25 cellular contexts compared by ENCODE assay signal in genomic region chr6:8321671-8322404, GRCh38.
"Had no signal": no experiment of that assay in that cellular context is flagged by ENCODE, and none has a peak within 500 bp of the region (broad histone marks: within the 10 kb centered on the region; RNA-seq: fewer than 3 reads in every experiment).

No MANE protein-coding gene starts in this region.

- H3K9me3 Mint-ChIP-seq: activated naive CD4-positive, alpha-beta T cell treated with anti-CD3 and anti-CD28 coated beads, Interleukin-2, amount 50 U/mL, for 24 hours; activated T-helper 1 cell treated with anti-CD3 and anti-CD28 coated beads, Interleukin-12 subunit alpha, Interleukin-12 subunit beta, Interleukin-2, Interleukin-4 antibody, amounts not matched to agents 30 ng/mL and 10 ng/mL and 1 ng/mL, durations not matched to agents 14 hours and 24 hours and 36 hours; WTC11 had no signal

- H3K27ac Mint-ChIP-seq: activated CD8-positive, alpha-beta T cell treated with anti-CD3 and anti-CD28 coated beads, Interleukin-2, amount 10 ng/mL, durations not matched to agents 7 days and 5 days; activated naive CD4-positive, alpha-beta T cell treated with anti-CD3 and anti-CD28 coated beads, Interleukin-2, amount 50 U/mL, for 24 hours; activated T-helper 1 cell treated with anti-CD3 and anti-CD28 coated beads, Interleukin-12 subunit alpha, Interleukin-12 subunit beta, Interleukin-2, Interleukin-4 antibody, amounts not matched to agents 30 ng/mL and 10 ng/mL and 1 ng/mL, durations not matched to agents 14 hours and 24 hours and 36 hours; T-helper 17 cell; WTC11 had no signal

- H3K4me3 ChIP-seq: MG63 had no signal

- H3K4me3 Mint-ChIP-seq: activated CD8-positive, alpha-beta T cell treated with anti-CD3 and anti-CD28 coated beads, Interleukin-2, amount 10 ng/mL, durations not matched to agents 7 days and 5 days; activated naive CD4-positive, alpha-beta T cell treated with anti-CD3 and anti-CD28 coated beads, Interleukin-2, amount 50 U/mL, for 24 hours; activated T-helper 1 cell treated with anti-CD3 and anti-CD28 coated beads, Interleukin-12 subunit alpha, Interleukin-12 subunit beta, Interleukin-2, Interleukin-4 antibody, amounts not matched to agents 30 ng/mL and 10 ng/mL and 1 ng/mL, durations not matched to agents 14 hours and 24 hours and 36 hours; IgD-negative memory B cell; T-helper 17 cell; WTC11 had no signal

- ATAC-seq: activated CD8-positive, alpha-beta T cell treated with anti-CD3 and anti-CD28 coated beads, Interleukin-2, amount 10 ng/mL, durations not matched to agents 7 days and 5 days; Panc1; T-helper 17 cell; WTC11 had no signal

- H3K4me1 Mint-ChIP-seq: activated naive CD4-positive, alpha-beta T cell treated with anti-CD3 and anti-CD28 coated beads, Interleukin-2, amount 50 U/mL, for 24 hours; IgD-negative memory B cell; WTC11 had no signal

- H3K36me3 Mint-ChIP-seq: activated naive CD4-positive, alpha-beta T cell treated with anti-CD3 and anti-CD28 coated beads, Interleukin-2, amount 50 U/mL, for 24 hours; IgD-negative memory B cell; WTC11 had no signal

- H3K27me3 ChIP-seq: MG63 had no signal

- H3K27me3 Mint-ChIP-seq: IgD-negative memory B cell had no signal

- DNase-seq: activated CD4-positive, alpha-beta T cell treated with anti-CD3 and anti-CD28 coated beads for 48 hours; activated CD4-positive, alpha-beta T cell treated with anti-CD3 and anti-CD28 coated beads, Interleukin-2, amount 50 U/mL, for 4 hours; activated CD4-positive, CD25-positive, alpha-beta regulatory T cell treated with anti-CD3 and anti-CD28 coated beads, Interleukin-2, amount 50 U/mL, for 72 hours; activated CD8-positive, alpha-beta memory T cell treated with anti-CD3 and anti-CD28 coated beads, Interleukin-2, amount 50 U/mL, for 48 hours; activated CD8-positive, alpha-beta T cell treated with anti-CD3 and anti-CD28 coated beads, Interleukin-2, amount 10 ng/mL, durations not matched to agents 7 days and 5 days; activated effector memory CD4-positive, alpha-beta T cell treated with Interleukin-2 at 50 U/mL for 16 hours; activated naive CD4-positive, alpha-beta T cell; activated T-cell treated with anti-CD3 and anti-CD28 coated beads, Interleukin-2, amount 50 U/mL, for 1 hour; aorta; MG63; MV-4-11; NCI-H1105; NCI-H1436; NCI-H1694 treated with DMSO at 0.1 percent for 48 hours; NCI-H2029 treated with DMSO at 0.1 percent for 48 hours; NCI-H524; SHP77 treated with DMSO at 0.1 percent for 48 hours; T-helper 17 cell; T-helper 9 cell had no signal

- H3K9me3 ChIP-seq: MG63 had no signal

- H3K36me3 ChIP-seq: MG63 had no signal

- H3K27ac ChIP-seq: KMS-11 had no signal
